7 cellular contexts compared by ENCODE assay signal in genomic region chrY:26670360-26671077, GRCh38.
DNase-seq lines count a peak whose midpoint lies in the region; ATAC-seq and TF ChIP-seq lines count a peak whose summit lies in the region.
"Not testable (repeated sequence)": the region's sequence is repeated elsewhere in the genome, so short reads cannot be mapped to it uniquely, and the experiment has no call there.

No MANE protein-coding gene starts in this region.

- 79 to 82% methylated on average over 19 of the region's 19 CpGs for WGBS in endodermal cell (ENCODE audit: insufficient coverage in 1 of 2, insufficient read length in 1 of 2), 2 experiments

- H3K27me3 Mint-ChIP-seq in WTC11 (ENCODE audit: low read depth), result peaks cover 24% of the 10 kb centered on the region
- H3K27me3 Mint-ChIP-seq in endodermal cell (ENCODE audit: insufficient read depth), result not testable (repeated sequence)

- H3K4me1 Mint-ChIP-seq in WTC11, endodermal cell: not testable (repeated sequence)

- H3K4me3 Mint-ChIP-seq in WTC11, endodermal cell: not testable (repeated sequence)

- DNase-seq in GM10266 (ENCODE audit: extremely low spot score) (peak; percentile 12), WTC11 (ENCODE audit: low spot score) (peak; percentile 30), left lobe of liver (ENCODE audit: low spot score) (peak; percentile 62)
- DNase-seq in activated effector memory CD4-positive, alpha-beta T cell treated with anti-CD3 and anti-CD28 coated beads, Interleukin-2, amount 50 U/mL, for 16 hours, result peak; percentile 66
- not testable (repeated sequence) for DNase-seq in endodermal cell
- DNase-seq in stimulated activated CD4-positive, alpha-beta T cell treated with anti-CD3 and anti-CD28 coated beads, Interleukin-1b, Interleukin-23, amount 100 ng/mL, for 48 hours, result peak; percentile 4

- peaks cover 30% of the 10 kb centered on the region for H3K9me3 ChIP-seq in endodermal cell (ENCODE audit: control insufficient read depth, low read length)

- peaks cover 39% of the 10 kb centered on the region for H3K36me3 Mint-ChIP-seq in WTC11
- H3K36me3 Mint-ChIP-seq in endodermal cell (ENCODE audit: low read depth), result not testable (repeated sequence)

- not testable (repeated sequence) for H3K27ac Mint-ChIP-seq in WTC11, endodermal cell

- H3K36me3 ChIP-seq in endodermal cell (ENCODE audit: control insufficient read depth, insufficient read depth, low read length), result not testable (repeated sequence)

- not testable (repeated sequence) for H3K4me1 ChIP-seq in endodermal cell (ENCODE audit: control insufficient read depth, insufficient read depth, low read length)

- POLR2A ChIA-PET in WTC11 (lab: Charles Lee), result not testable (repeated sequence)

- H3K9ac ChIP-seq in endodermal cell (ENCODE audit: extremely low read depth, low read length, poor library complexity, severe bottlenecking), result not testable (repeated sequence)

- CTCF ChIA-PET in WTC11 (lab: Charles Lee), result not testable (repeated sequence)

- H3K27me3 ChIP-seq in endodermal cell (ENCODE audit: control insufficient read depth, insufficient read depth, low read length, poor library complexity, severe bottlenecking), result not testable (repeated sequence)

- not testable (repeated sequence) for H3K27ac ChIP-seq in endodermal cell (ENCODE audit: low read depth, low read length)

- ATAC-seq in HG03039 (IDR thresholded peaks at IDR 0.05; ENCODE audit: unreplicated experiment), result peak; percentile 34
- not testable (repeated sequence) for ATAC-seq in WTC11
- peak; percentile 26 for ATAC-seq in left lobe of liver

- TF ChIP-seq CTCF in GM10266 (IDR thresholded peaks at IDR 0.05; ENCODE audit: control insufficient read depth, insufficient read depth, low read depth, missing control alignments), result peak; percentile 1
- not testable (repeated sequence) for TF ChIP-seq CTCF in WTC11 (IDR thresholded peaks at IDR 0.05); endodermal cell (conservative IDR thresholded peaks at IDR 0.05)

- peaks cover 34% of the 10 kb centered on the region for H3K9me3 Mint-ChIP-seq in WTC11
- not testable (repeated sequence) for H3K9me3 Mint-ChIP-seq in endodermal cell

- peak overlapping the region; percentile 30 for H3K4me3 ChIP-seq in endodermal cell (ENCODE audit: low read length)

TF ChIP-seq in WTC11, 78 proteins besides CTCF, POLR2A, EP300 and RAD21:
- 0 out of 2 replicates have a peak, but pooled peaks have one; percentile 66 for TF ChIP-seq CBFB (CRISPR knock-in tag; IDR thresholded peaks at IDR 0.05; ENCODE audit: low read depth)
